In the genomic region with DNA sequence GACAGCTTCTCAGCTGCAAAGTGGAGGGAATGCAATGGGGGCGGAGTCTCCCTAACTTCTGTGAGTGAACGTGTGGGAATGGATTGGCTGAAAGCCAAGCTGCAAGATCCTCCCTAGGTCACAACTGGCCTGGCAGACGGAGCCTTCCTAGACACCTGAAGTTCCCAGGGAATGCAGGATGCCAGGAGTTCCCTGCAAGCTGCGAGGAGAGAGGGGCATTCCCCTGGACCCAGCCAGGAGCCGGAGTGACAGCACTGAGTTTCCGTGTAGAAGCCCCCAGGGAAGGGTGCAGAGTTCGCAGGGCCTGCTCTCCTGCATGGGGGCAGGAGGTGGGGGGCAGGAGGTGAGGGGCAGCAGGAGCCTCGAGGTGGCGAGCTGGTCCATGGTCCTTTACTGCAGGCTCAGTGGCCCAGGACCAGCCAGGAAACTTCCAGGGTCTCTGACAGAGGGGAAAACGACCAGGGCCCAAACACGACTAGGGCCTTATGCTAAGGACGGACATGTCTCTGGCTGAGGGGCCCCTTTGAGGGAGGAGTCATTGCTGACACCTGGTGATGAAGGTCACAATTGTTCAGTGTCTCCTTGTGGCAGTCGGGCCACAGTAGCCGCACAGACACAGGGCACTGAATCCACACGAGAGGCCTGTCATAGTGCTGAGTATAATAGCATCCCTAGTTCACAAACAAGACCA, we compare ENCODE assay signal across 24 cellular contexts.
DNase-seq lines count a peak whose midpoint lies in the region; ATAC-seq, FAIRE-seq and TF ChIP-seq lines count a peak whose summit lies in the region.
"Had no signal": no experiment of that assay in that cellular context is flagged by ENCODE, and none has a peak within 500 bp of the region (broad histone marks: within the 10 kb centered on the region; RNA-seq: fewer than 3 reads in every experiment).

No MANE protein-coding gene starts in this region.

- H3K4me3 ChIP-seq in neuronal stem cell (ENCODE audit: low read length in 2 of 2) (no peak overlapping the region), pancreas (no peak overlapping the region), MG63 (no peak overlapping the region)
- H3K4me3 ChIP-seq: ascending aorta had no signal

- no peak overlapping the region for H2BK5ac ChIP-seq in neuronal stem cell (ENCODE audit: low read length)

- no peaks in the 10 kb centered on the region for H3K79me1 ChIP-seq in neuronal stem cell (ENCODE audit: low read depth, low read length)

- H3K4me2 ChIP-seq in neuronal stem cell (ENCODE audit: insufficient read depth, low read length, poor library complexity, severe bottlenecking), result no peak overlapping the region

- no peak overlapping the region for H3K4ac ChIP-seq in neuronal stem cell (ENCODE audit: low read length)

- no peak overlapping the region for H4K91ac ChIP-seq in neuronal stem cell (ENCODE audit: low read depth, low read length, poor library complexity)

- peak overlapping the region; percentile 33 for H3K18ac ChIP-seq in neuronal stem cell (ENCODE audit: low read length)

- no peak for TF ChIP-seq CTCF in pancreas (IDR thresholded peaks at IDR 0.05)

- peak overlapping the region; percentile 73 for H2AK5ac ChIP-seq in neuronal stem cell (ENCODE audit: low read depth, low read length)

- no CpG with 5 or more reads among the region's 15 CpGs for WGBS in neuronal stem cell (ENCODE audit: extremely low coverage in 2 of 2, insufficient read length in 2 of 2, insufficient replicate concordance in 1 of 2), 2 donors
- 37 to 40% methylated on average over 15 of the region's 15 CpGs for WGBS in pancreas, 2 donors

- H3K36me3 ChIP-seq in neuronal stem cell (replicated peaks in 1 of 2; ENCODE audit: control insufficient read depth in 2 of 2, insufficient read depth in 2 of 2, low read length in 2 of 2) (no peaks in the 10 kb centered on the region), pancreas (no peaks in the 10 kb centered on the region), MG63 (no peaks in the 10 kb centered on the region)
- H3K36me3 ChIP-seq: ascending aorta had no signal

- no peak overlapping the region for H2AFZ ChIP-seq in neuronal stem cell (ENCODE audit: low read length)

- no peak overlapping the region for H3K14ac ChIP-seq in neuronal stem cell (ENCODE audit: low read length)

- ATAC-seq in pancreas, result no peak
- ATAC-seq: activated T-helper 17 cell treated with anti-CD3 and anti-CD28 coated beads, Interleukin-2, amount 50 U/mL, for 72 hours; left colon; Right ventricle myocardium inferior; sciatic nerve had no signal

- H3K27me3 ChIP-seq in neuronal stem cell (ENCODE audit: control insufficient read depth in 3 of 3, insufficient read depth in 3 of 3, low read depth in 1 of 3, low read length in 3 of 3) (no peaks in the 10 kb centered on the region), pancreas (no peaks in the 10 kb centered on the region), MG63 (no peaks in the 10 kb centered on the region)
- H3K27me3 ChIP-seq: ascending aorta had no signal

- H2BK120ac ChIP-seq in neuronal stem cell (ENCODE audit: low read depth, low read length), result peak overlapping the region; percentile 24

- H3K4me1 ChIP-seq in neuronal stem cell (ENCODE audit: control insufficient read depth in 2 of 2, insufficient read depth in 1 of 2, low read depth in 1 of 2, low read length in 2 of 2) (peaks cover 0 to 8% of the 10 kb centered on the region in 2 donors), pancreas (no peaks in the 10 kb centered on the region)

- peak overlapping the region; percentile 86 for H2BK15ac ChIP-seq in neuronal stem cell (ENCODE audit: low read length)

- DNase-seq in NCI-H1105 treated with DMSO at 0.1 percent for 48 hours (lab: John Stamatoyannopoulos, UW) (peak; percentile 36), NCI-H1105 (lab: John Stamatoyannopoulos, UW) (no peak), NCI-H510A treated with DMSO at 0.1 percent for 48 hours (lab: John Stamatoyannopoulos, UW) (peak; percentile 7), iPS-NIHi7 (ENCODE audit: extremely low spot score) (peak; percentile 38), neuronal stem cell (ENCODE audit: low spot score) (no peak), pancreas (no peak), HCEC 1CT (no peak), MG63 (no peak)
- DNase-seq: activated CD4-positive, alpha-beta T cell treated with anti-CD3 and anti-CD28 coated beads, Interleukin-2, amount 50 U/mL, for 48 hours; activated CD8-positive, alpha-beta memory T cell treated with anti-CD3 and anti-CD28 coated beads, Interleukin-2, amount 50 U/mL, for 48 hours; central memory CD4-positive, alpha-beta T cell; left colon; MM.1S; NCI-H146; NCI-H774; posterior cingulate gyrus; stimulated activated CD4-positive, alpha-beta T cell treated with anti-CD3 and anti-CD28 coated beads, Interleukin-15, amount 100 ng/mL, for 24 hours had no signal

- H3K27ac ChIP-seq in neuronal stem cell (replicated peaks; ENCODE audit: low read length) (no peak overlapping the region), pancreas (no peak overlapping the region)
- H3K27ac ChIP-seq: 22Rv1, ascending aorta had no signal

- intact Hi-C loops in pancreas (cut with DNase I), result no loop called here

- no peak overlapping the region for H4K8ac ChIP-seq in neuronal stem cell (ENCODE audit: low read depth, low read length)

- H3K23ac ChIP-seq in neuronal stem cell (ENCODE audit: low read depth, low read length, poor library complexity), result no peak overlapping the region

- peak overlapping the region; percentile 4 for H2BK12ac ChIP-seq in neuronal stem cell (ENCODE audit: low read length)

- H3K9me3 ChIP-seq in neuronal stem cell (replicated peaks in 1 of 2; ENCODE audit: control insufficient read depth in 2 of 2, insufficient read depth in 1 of 2, low read depth in 1 of 2, low read length in 2 of 2) (no peaks in the 10 kb centered on the region), pancreas (no peaks in the 10 kb centered on the region), MG63 (peaks cover 9% of the 10 kb centered on the region)

- H3K9ac ChIP-seq in neuronal stem cell (ENCODE audit: low read depth, low read length, poor library complexity), result no peak overlapping the region

- FAIRE-seq in pancreas (lab: Jason Lieb, UNC), result no peak
- FAIRE-seq: endometrium, GM12892 had no signal

Comparison
In these comparisons a context has a peak if more than half of its experiments do, and no peak if none do; other contexts are left out.
1. DNase-seq: peak in NCI-H1105 treated with DMSO at 0.1 percent for 48 hours (single experiment), NCI-H510A treated with DMSO at 0.1 percent for 48 hours (single experiment) and iPS-NIHi7 (single experiment); none in NCI-H1105 (single experiment), neuronal stem cell (single experiment), pancreas (0 of 6), HCEC 1CT (single experiment) and MG63 (single experiment).